In genomic region chr6:89297695-89298351, GRCh38 we compare ENCODE assay signal across 1 cellular context.
TF ChIP-seq lines count a peak whose summit lies in the region.

No MANE protein-coding gene starts in this region.

TF ChIP-seq in SK-N-SH treated with all-trans-retinoic acid at 6 μM for 48 hours, 23 proteins besides CTCF, POLR2A, EP300 and RAD21 (continued from another document):
- TF ChIP-seq CREB5 (CRISPR knock-in tag; IDR thresholded peaks at IDR 0.05; ENCODE audit: low read depth) = peak; percentile 59; the same call in 1 of the 2 replicates
- no peak; the same call in 1 of the 2 replicates for TF ChIP-seq ZFP30 (CRISPR knock-in tag; IDR thresholded peaks at IDR 0.05)
- no peak for TF ChIP-seq BACH2 (CRISPR knock-in tag; IDR thresholded peaks at IDR 0.05; ENCODE audit: borderline replicate concordance)
